Comparison of ENCODE assay signal across 19 cellular contexts in the genomic region with DNA sequence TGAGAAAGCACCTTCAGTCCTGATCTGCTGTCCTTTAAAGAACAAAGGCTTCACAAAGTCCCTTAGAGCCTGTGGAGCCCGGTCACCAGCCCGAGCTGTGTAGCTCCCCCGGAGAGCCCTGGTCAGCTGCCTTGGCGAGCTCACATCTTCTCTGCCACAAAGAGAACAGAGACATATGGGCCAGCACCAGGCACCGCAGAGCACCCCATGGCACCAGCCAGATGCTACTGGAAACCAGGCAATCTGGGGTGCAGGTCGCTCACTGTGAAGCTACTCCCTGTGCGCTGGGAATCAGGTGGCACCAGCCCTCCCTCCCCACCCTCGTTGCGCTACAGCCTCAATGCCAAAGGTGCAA. TPM values are rescaled to one million over a fixed set of nuclear protein-coding genes. Genes with fewer than 3 reads are reported as not detected.
A peak's percentile ranks its signal among the peaks of the same experiment; 100 is the strongest.
DNase-seq lines count a peak whose midpoint lies in the region; ATAC-seq and TF ChIP-seq lines count a peak whose summit lies in the region.
"Had no signal": no experiment of that assay in that cellular context is flagged by ENCODE, and none has a peak within 500 bp of the region (broad histone marks: within the 10 kb centered on the region; RNA-seq: fewer than 3 reads in every experiment).

No MANE protein-coding gene starts in this region.

- ATAC-seq in lower lobe of right lung, result no peak
- no peak for ATAC-seq in HG03097 (IDR thresholded peaks at IDR 0.05; ENCODE audit: low FRiP score, unreplicated experiment)

- intact Hi-C loops in lower lobe of right lung (cut with DNase I), result no loop called here

- no peaks in the 10 kb centered on the region for H3K27me3 ChIP-seq in lower lobe of right lung (ENCODE audit: low read depth)

- in situ Hi-C loops in G401 (cut with HindIII; ENCODE audit: low sequenced_read_pairs), result no loop called here

- H3K27ac ChIP-seq in caudate nucleus (ENCODE audit: low read depth, low read length) (peak overlapping the region; percentile 52), lower lobe of right lung (no peak overlapping the region), substantia nigra (ENCODE audit: low read depth, low read length, poor library complexity, severe bottlenecking) (peak overlapping the region; percentile 97)
- H3K27ac ChIP-seq: HL-60, RWPE1 had no signal

- H3K4me1 ChIP-seq in lower lobe of right lung, result no peaks in the 10 kb centered on the region
- H3K4me1 ChIP-seq: HAP-1 had no signal

- TF ChIP-seq CTCF in lower lobe of right lung (IDR thresholded peaks at IDR 0.05), result no peak

- no peaks in the 10 kb centered on the region for H3K9me3 ChIP-seq in lower lobe of right lung
- H3K9me3 ChIP-seq: HAP-1 had no signal

- H3K36me3 ChIP-seq in lower lobe of right lung, result no peaks in the 10 kb centered on the region
- H3K36me3 ChIP-seq: HAP-1 had no signal

- no peak overlapping the region for H3K4me3 ChIP-seq in lower lobe of right lung
- H3K4me3 ChIP-seq: HAP-1 had no signal

- DNase-seq in G401 (ENCODE audit: low spot score) (peak; percentile 61), caudate nucleus (lab: John Stamatoyannopoulos, UW) (peak in 26 of 61 donors; percentile 22 to 87 (median 54)), lower lobe of right lung (peak; percentile 28), substantia nigra (lab: John Stamatoyannopoulos, UW) (peak in 35 of 49 donors; percentile 22 to 91 (median 60)), OCI-M2 (lab: John Stamatoyannopoulos, UW; ENCODE audit: unreplicated experiment) (no peak), ureter (ENCODE audit: low spot score) (no peak)
- DNase-seq: CD4-positive, alpha-beta T cell; Kasumi-1; MM.1S; NCI-H1092 treated with DMSO at 0.1 percent for 48 hours; NCI-H1694; NCI-H526 treated with DMSO at 0.1 percent for 48 hours; OCI-M1 had no signal

RNA-seq across cellular contexts. Expression of a gene that starts 44.3 kb away (rescaled TPM):
- not detected in 2 replicates for total RNA-seq in G401 (2014; rRNA removed; shearing (Covaris generic))
- total RNA-seq in lower lobe of right lung, result not detected
- not detected for total RNA-seq in ureter
- total RNA-seq: B cell; CD4-positive, alpha-beta T cell; SK-MEL-5 had no signal

Comparison
In these comparisons a context has a peak if more than half of its experiments do, and no peak if none do; other contexts are left out.
1. DNase-seq: peak in G401 (single experiment), lower lobe of right lung (single experiment) and substantia nigra (35 of 49); none in OCI-M2 (single experiment) and ureter (single experiment).